Comparison of ENCODE assay signal across 22 cellular contexts in genomic region chr3:108338901-108339545, GRCh38. TPM values are rescaled to one million over a fixed set of nuclear protein-coding genes. Genes with fewer than 3 reads are reported as not detected.
DNase-seq lines count a peak whose midpoint lies in the region; ATAC-seq, FAIRE-seq and TF ChIP-seq lines count a peak whose summit lies in the region.
"Had no signal": no experiment of that assay in that cellular context is flagged by ENCODE, and none has a peak within 500 bp of the region (broad histone marks: within the 10 kb centered on the region; RNA-seq: fewer than 3 reads in every experiment).

No MANE protein-coding gene starts in this region.

- ATAC-seq in right lobe of liver (peak; percentile 30 to 75 (median 50)), HepG2 (no peak), HG02623 (IDR thresholded peaks at IDR 0.05; ENCODE audit: unreplicated experiment) (peak; percentile 32), HG03457 (IDR thresholded peaks at IDR 0.05; ENCODE audit: unreplicated experiment) (peak; percentile 40), HG02885 (IDR thresholded peaks at IDR 0.05; ENCODE audit: poor library complexity, unreplicated experiment) (no peak)
- ATAC-seq: stimulated activated effector memory CD8-positive, alpha-beta T cell treated with anti-CD3 and anti-CD28 coated beads, Interleukin-12 subunit alpha, Interleukin-12 subunit beta, amount 100 ng/mL, for 72 hours had no signal

- no peak overlapping the region for H3K9ac ChIP-seq in HepG2 (ENCODE audit: insufficient read depth, low read depth, low read length)
- H3K9ac ChIP-seq: BLaER1 had no signal

- no peak overlapping the region for H3K4me3 Mint-ChIP-seq in T-helper 2 cell treated with Interferon-gamma antibody and Interleukin-4, amounts not matched to agents 5 μg/mL and 100 μg/mL, for 36 hours
- H3K4me3 Mint-ChIP-seq: stimulated activated effector memory CD8-positive, alpha-beta T cell treated with anti-CD3 and anti-CD28 coated beads, Interleukin-12 subunit alpha, Interleukin-12 subunit beta, amount 100 ng/mL, for 72 hours had no signal

- H3K36me3 Mint-ChIP-seq in T-helper 2 cell treated with Interferon-gamma antibody and Interleukin-4, amounts not matched to agents 5 μg/mL and 100 μg/mL, for 36 hours (ENCODE audit: low read depth): peaks cover 3% of the 10 kb centered on the region
- H3K36me3 Mint-ChIP-seq: stimulated activated effector memory CD8-positive, alpha-beta T cell treated with anti-CD3 and anti-CD28 coated beads, Interleukin-12 subunit alpha, Interleukin-12 subunit beta, amount 100 ng/mL, for 72 hours had no signal

- no peaks in the 10 kb centered on the region for H3K79me2 ChIP-seq in HepG2 (ENCODE audit: insufficient read depth, low read length)

- no peaks in the 10 kb centered on the region for H3K9me3 Mint-ChIP-seq in T-helper 2 cell treated with Interferon-gamma antibody and Interleukin-4, amounts not matched to agents 5 μg/mL and 100 μg/mL, for 36 hours
- H3K9me3 Mint-ChIP-seq: stimulated activated effector memory CD8-positive, alpha-beta T cell treated with anti-CD3 and anti-CD28 coated beads, Interleukin-12 subunit alpha, Interleukin-12 subunit beta, amount 100 ng/mL, for 72 hours had no signal

- no peak overlapping the region for H3K27ac Mint-ChIP-seq in T-helper 2 cell treated with Interferon-gamma antibody and Interleukin-4, amounts not matched to agents 5 μg/mL and 100 μg/mL, for 36 hours
- H3K27ac Mint-ChIP-seq: stimulated activated effector memory CD8-positive, alpha-beta T cell treated with anti-CD3 and anti-CD28 coated beads, Interleukin-12 subunit alpha, Interleukin-12 subunit beta, amount 100 ng/mL, for 72 hours had no signal

- DNase-seq in right lobe of liver (no peak), HepG2 (ENCODE audit: low spot score) (no peak), T-helper 9 cell (no peak)
- DNase-seq in activated CD4-positive, alpha-beta T cell treated with anti-CD3 and anti-CD28 coated beads, Interleukin-2, amount 50 U/mL, for 48 hours: no peak
- DNase-seq in T-helper 2 cell treated with Interferon-gamma antibody and Interleukin-4, amounts not matched to agents 5 μg/mL and 100 μg/mL, for 36 hours (ENCODE audit: low spot score): no peak
- DNase-seq: activated CD4-positive, alpha-beta T cell treated with anti-CD3 and anti-CD28 coated beads for 1 hour; NCI-H2227 treated with DMSO at 0.1 percent for 48 hours; PC-9; retina; T1000 had no signal

- H3K27me3 Mint-ChIP-seq in T-helper 2 cell treated with Interferon-gamma antibody and Interleukin-4, amounts not matched to agents 5 μg/mL and 100 μg/mL, for 36 hours (ENCODE audit: low read depth): peaks cover 8% of the 10 kb centered on the region

- H3K36me3 ChIP-seq in right lobe of liver: no peaks in the 10 kb centered on the region
- no peaks in the 10 kb centered on the region for H3K36me3 ChIP-seq in HepG2 (replicated peaks in 1 of 2; ENCODE audit: control insufficient read depth in 1 of 2, insufficient read depth in 2 of 2, low read length in 2 of 2)
- H3K36me3 ChIP-seq: BLaER1, tibial nerve had no signal

- H4K20me1 ChIP-seq in HepG2 (ENCODE audit: insufficient read depth, low read length): no peaks in the 10 kb centered on the region
- H4K20me1 ChIP-seq: BLaER1 had no signal

- POLR2A ChIA-PET in HepG2 (lab: Yijun Ruan, JAX): no interaction called here

- H3K27ac ChIP-seq in right lobe of liver (no peak overlapping the region), HepG2 (ENCODE audit: extremely low read length, insufficient read depth, low read length) (no peak overlapping the region)
- H3K27ac ChIP-seq: BLaER1, PC-9, tibial nerve had no signal

- BruUV-seq in HepG2 (replicated peaks; lab: Mats Ljungman, UMichigan): no TSS peak

- H2AFZ ChIP-seq in HepG2 (ENCODE audit: low read length): no peak overlapping the region
- H2AFZ ChIP-seq: PC-9 had no signal

- peaks cover 0 to 14% (median 0%) of the 10 kb centered on the region in 4 donors for H3K4me1 ChIP-seq in right lobe of liver
- H3K4me1 ChIP-seq in HepG2 (ENCODE audit: insufficient read depth, low read length): no peaks in the 10 kb centered on the region
- H3K4me1 ChIP-seq: tibial nerve had no signal

- H3K4me1 Mint-ChIP-seq in T-helper 2 cell treated with Interferon-gamma antibody and Interleukin-4, amounts not matched to agents 5 μg/mL and 100 μg/mL, for 36 hours (ENCODE audit: low read depth): peaks cover 12% of the 10 kb centered on the region

- H3K9me3 ChIP-seq in right lobe of liver: no peaks in the 10 kb centered on the region
- no peaks in the 10 kb centered on the region for H3K9me3 ChIP-seq in HepG2 (ENCODE audit: low read length)
- H3K9me3 ChIP-seq: BLaER1, tibial nerve had no signal

- TF ChIP-seq POLR2A in right lobe of liver (IDR thresholded peaks at IDR 0.05) (no peak), HepG2 (IDR thresholded peaks at IDR 0.05; ENCODE audit: insufficient read depth in 1 of 2, low read depth in 2 of 2, low read length in 2 of 2) (no peak)

- no peaks in the 10 kb centered on the region for H3K27me3 ChIP-seq in right lobe of liver
- H3K27me3 ChIP-seq in HepG2 (ENCODE audit: control insufficient read depth in 1 of 2, insufficient read depth in 2 of 2, low read length in 2 of 2): no peaks in the 10 kb centered on the region; a peak in 1 of 5 replicates
- H3K27me3 ChIP-seq: BLaER1, tibial nerve had no signal

- intact Hi-C loops in right lobe of liver (cut with DNase I) (no loop called here), HepG2 (cut with micrococcal nuclease; ENCODE audit: unreplicated experiment) (no loop called here)

- H3K4me2 ChIP-seq in HepG2 (ENCODE audit: low read depth, low read length): no peak overlapping the region
- H3K4me2 ChIP-seq: BLaER1, PC-9 had no signal

- no peak for TF ChIP-seq EP300 in HepG2 (IDR thresholded peaks at IDR 0.05; ENCODE audit: low read depth in 2 of 2, low read length in 2 of 2)
- no peak for TF ChIP-seq EP300 in HepG2 (CRISPR knock-in tag; IDR thresholded peaks at IDR 0.05; ENCODE audit: borderline replicate concordance)

- TF ChIP-seq CTCF in right lobe of liver (IDR thresholded peaks at IDR 0.05): no peak
- TF ChIP-seq CTCF in HepG2 (CRISPR knock-in tag; IDR thresholded peaks at IDR 0.05): no peak

- in situ Hi-C loops in HepG2 (cut with HindIII; ENCODE audit: extremely low pct_ligation_motif_present, low pct_unique_long_range_greater_than_20kb): no loop called here

- no peak for TF ChIP-seq RAD21 in HepG2 (CRISPR knock-in tag; IDR thresholded peaks at IDR 0.05)

- no peak overlapping the region for H3K4me3 ChIP-seq in right lobe of liver
- no peak overlapping the region for H3K4me3 ChIP-seq in HepG2 (replicated peaks in 1 of 3; ENCODE audit: insufficient read depth in 1 of 3, low read depth in 2 of 3, low read length in 3 of 3)
- H3K4me3 ChIP-seq: BLaER1, PC-9, tibial nerve had no signal

- CTCF ChIA-PET in HepG2 (lab: Yijun Ruan, JAX; ENCODE audit: low intra/inter-chr PET ratio, low total read pairs): no interaction called here

- no peak for FAIRE-seq in HepG2 (lab: Jason Lieb, UNC)
- FAIRE-seq: frontal cortex had no signal

TF ChIP-seq in HepG2, 621 proteins besides CTCF, POLR2A, EP300 and RAD21 (continues in another document):
- no peak for TF ChIP-seq ZNF17 (CRISPR knock-in tag; IDR thresholded peaks at IDR 0.05)
- TF ChIP-seq IRF1 (CRISPR knock-in tag; IDR thresholded peaks at IDR 0.05; ENCODE audit: low read depth): no peak
- no peak for TF ChIP-seq ZNF740 (CRISPR knock-in tag; IDR thresholded peaks at IDR 0.05)

RNA-seq across cellular contexts. Expression of gene HHLA2, which starts 42.7 kb away (rescaled TPM):
- total RNA-seq in right lobe of liver (not detected), HepG2 (2016; rRNA removed; fragmentation: Illumina TruSeq; extraction: Trizol) (not detected in 2 replicates)
- total RNA-seq in HepG2 (2016; cell fraction: cytosol; rRNA removed; fragmentation: Illumina TruSeq; extraction: Trizol; ENCODE audit: low read depth): not detected in 2 replicates
- not detected in 2 replicates for total RNA-seq in HepG2 (2016; cell fraction: insoluble cytoplasmic fraction; rRNA removed; fragmentation: Illumina TruSeq; extraction: Trizol)
- not detected in 2 replicates for total RNA-seq in HepG2 (2016; cell fraction: membrane; rRNA removed; fragmentation: Illumina TruSeq; extraction: Trizol)
- total RNA-seq in HepG2 (2016; cell fraction: nucleus; rRNA removed; fragmentation: Illumina TruSeq; extraction: Trizol): not detected in 2 replicates
- not detected in 2 replicates for polyA plus RNA-seq in HepG2 (2011; rRNA removed)
- polyA plus RNA-seq in HepG2 (2011; cell fraction: cytosol; rRNA removed): not detected in 2 replicates
- not detected in 2 replicates for polyA plus RNA-seq in HepG2 (2011; cell fraction: nucleus; rRNA removed)
- not detected in 2 replicates for polyA plus RNA-seq in HepG2 (2012)
- not detected in 2 replicates for polyA plus RNA-seq in HepG2 (2016; cell fraction: cytosol; fragmentation: Illumina TruSeq; extraction: Trizol; ENCODE audit: low read depth)
- polyA plus RNA-seq in HepG2 (2016; cell fraction: insoluble cytoplasmic fraction; fragmentation: Illumina TruSeq; extraction: Trizol; ENCODE audit: low read depth): not detected in 2 replicates
- not detected in 2 replicates for polyA plus RNA-seq in HepG2 (2016; cell fraction: membrane; fragmentation: Illumina TruSeq; extraction: Trizol; ENCODE audit: low read depth)
- not detected in 2 replicates for polyA plus RNA-seq in HepG2 (2016; cell fraction: nucleus; fragmentation: Illumina TruSeq; extraction: Trizol; ENCODE audit: insufficient read depth, low read depth)
- not detected in 2 replicates for polyA minus RNA-seq in HepG2 (2011; rRNA and poly(A)+ RNA removed; ENCODE audit: low replicate concordance)
- polyA minus RNA-seq in HepG2 (2011; cell fraction: cytosol; rRNA and poly(A)+ RNA removed): not detected in 2 replicates
- not detected in 2 replicates for polyA minus RNA-seq in HepG2 (2011; cell fraction: nucleus; rRNA and poly(A)+ RNA removed)
- total RNA-seq: A172, dermis microvascular lymphatic vessel endothelial cell, frontal cortex, G401, M059J, PC-9, SK-MEL-5 had no signal

Comparison
In these comparisons a context has a peak if more than half of its experiments do, and no peak if none do; other contexts are left out.
1. ATAC-seq: peak in right lobe of liver (4 of 4), HG02623 (single experiment) and HG03457 (single experiment); none in HepG2 (single experiment) and HG02885 (single experiment).